In the genomic region with DNA sequence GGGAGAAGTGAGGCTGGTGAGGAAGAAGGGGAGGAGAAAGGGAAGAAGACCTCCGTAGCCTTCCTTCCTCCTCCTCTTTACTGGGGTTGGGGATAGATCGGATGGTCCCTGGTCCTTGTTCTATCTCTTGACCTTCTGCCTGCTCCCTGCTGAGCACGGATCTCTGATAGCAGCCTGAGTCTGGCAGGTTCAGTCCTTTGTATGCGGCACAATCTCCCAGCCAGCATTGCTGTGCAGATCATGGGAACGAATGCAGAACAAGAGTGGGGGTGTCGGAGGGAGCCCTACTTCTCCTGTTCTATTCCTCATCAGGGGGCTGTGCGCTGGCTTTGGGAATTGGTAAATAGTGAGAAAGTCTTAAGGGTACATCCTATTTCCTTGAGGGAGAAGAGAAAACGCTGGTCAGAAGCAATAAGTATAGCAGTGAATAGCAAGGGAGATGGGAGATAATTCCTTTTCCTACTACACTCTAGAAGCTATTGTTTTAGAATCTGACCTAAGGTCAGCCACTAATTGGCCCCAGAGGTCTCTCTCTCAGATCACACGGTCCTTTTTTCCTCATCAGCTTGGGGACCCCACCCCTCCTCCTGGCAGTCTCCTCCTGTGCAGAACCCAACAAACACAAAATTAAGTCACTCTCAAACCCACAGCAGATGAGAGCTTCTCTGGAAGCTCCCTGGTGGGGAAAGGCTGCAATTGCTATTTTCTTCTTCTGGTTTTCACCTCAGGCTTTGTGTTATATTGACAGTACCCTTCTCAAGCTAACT, we compare ENCODE assay signal across 8 cellular contexts. TPM values are rescaled to one million over a fixed set of nuclear protein-coding genes. Genes with fewer than 3 reads are reported as not detected.
DNase-seq lines count a peak whose midpoint lies in the region; ATAC-seq and TF ChIP-seq lines count a peak whose summit lies in the region.

No MANE protein-coding gene starts in this region.

- peaks cover 0 to 9% (median 3%) of the 10 kb centered on the region in 3 donors for H3K4me1 ChIP-seq in esophagus squamous epithelium

- in situ Hi-C loops in GM13977 (cut with MboI; ENCODE audit: low pct_unique_long_range_greater_than_20kb, low sequenced_read_pairs, unreplicated experiment): no loop called here

- DNase-seq in GM13977 (ENCODE audit: low spot score) (peak; percentile 69), NB4 (ENCODE audit: low read depth) (peak; percentile 24), epithelial cell of proximal tubule (ENCODE audit: low read depth) (no peak), sciatic nerve (ENCODE audit: low spot score) (peak; percentile 68), esophagus squamous epithelium (lab: John Stamatoyannopoulos, UW) (no peak), NCI-H2107 treated with DMSO at 0.1 percent for 48 hours (lab: John Stamatoyannopoulos, UW; ENCODE audit: unreplicated experiment) (no peak), amniotic stem cell (lab: John Stamatoyannopoulos, UW) (no peak), CD1c-positive myeloid dendritic cell (ENCODE audit: extremely low spot score) (no peak)

- TF ChIP-seq CTCF in GM13977 (IDR thresholded peaks at IDR 0.05; ENCODE audit: extremely low read depth, insufficient read depth, missing control alignments): peak; percentile 45
- peak; percentile 26 for TF ChIP-seq CTCF in NB4 (IDR thresholded peaks at IDR 0.05; ENCODE audit: low read depth, low read length)
- TF ChIP-seq CTCF in epithelial cell of proximal tubule (conservative IDR thresholded peaks at IDR 0.05; ENCODE audit: low read depth, low read length): peak; percentile 50
- TF ChIP-seq CTCF in esophagus squamous epithelium (IDR thresholded peaks at IDR 0.05): peak in 3 of 6 experiments; percentile 11 to 40 (median 40)

- H3K9me3 ChIP-seq in esophagus squamous epithelium: no peaks in the 10 kb centered on the region

- no peaks in the 10 kb centered on the region for H3K36me3 ChIP-seq in esophagus squamous epithelium

- peak overlapping the region in 2 of 4 donors; percentile 26 to 28 for H3K27ac ChIP-seq in esophagus squamous epithelium

- WGBS in esophagus squamous epithelium, 2 donors: 53 to 59% methylated on average over 6 to 9 of the region's 9 CpGs

- H3K4me3 ChIP-seq in NB4 (ENCODE audit: low read depth, low read length): no peak overlapping the region
- H3K4me3 ChIP-seq in epithelial cell of proximal tubule (ENCODE audit: low read depth, low read length): no peak overlapping the region
- H3K4me3 ChIP-seq in esophagus squamous epithelium: no peak overlapping the region

- intact Hi-C loops in sciatic nerve (cut with DNase I): no loop called here
- intact Hi-C loops in esophagus squamous epithelium (cut with DNase I): no loop called here

- no peak for TF ChIP-seq POLR2A in NB4 (IDR thresholded peaks at IDR 0.05; ENCODE audit: extremely low read depth, insufficient read length)
- TF ChIP-seq POLR2A in esophagus squamous epithelium (IDR thresholded peaks at IDR 0.05): no peak

- ATAC-seq in sciatic nerve: peak; percentile 94

- no peaks in the 10 kb centered on the region for H3K27me3 ChIP-seq in esophagus squamous epithelium

RNA-seq across cellular contexts. Expression of gene KL, which starts 41.0 kb away (rescaled TPM):
- 0.36 and 1.4 TPM in 2 replicates for total RNA-seq in epithelial cell of proximal tubule
- total RNA-seq in sciatic nerve: 7.4 TPM
- 1 to 10 TPM in 1 of 4 donors, under 1 TPM in 3; 0.11 to 1.1 (median 0.82) TPM for total RNA-seq in esophagus squamous epithelium

Comparison
In these comparisons a context has a peak if more than half of its experiments do, and no peak if none do; other contexts are left out.
1. DNase-seq: peak in GM13977 (single experiment), NB4 (single experiment) and sciatic nerve (single experiment); none in epithelial cell of proximal tubule (single experiment), esophagus squamous epithelium (single experiment), NCI-H2107 treated with DMSO at 0.1 percent for 48 hours (single experiment), amniotic stem cell (single experiment) and CD1c-positive myeloid dendritic cell (single experiment).